ENCODE assay signal across 11 cellular contexts in genomic region chr5:94745786-94746730, GRCh38.
DNase-seq lines count a peak whose midpoint lies in the region; ATAC-seq, FAIRE-seq and TF ChIP-seq lines count a peak whose summit lies in the region.
"Had no signal": no experiment of that assay in that cellular context is flagged by ENCODE, and none has a peak within 500 bp of the region (broad histone marks: within the 10 kb centered on the region; RNA-seq: fewer than 3 reads in every experiment).

No MANE protein-coding gene starts in this region.

- no peak for FAIRE-seq in bronchial epithelial cell (lab: Jason Lieb, UNC)

- ATAC-seq in GM21367 (IDR thresholded peaks at IDR 0.05; ENCODE audit: unreplicated experiment) = peak; percentile 76
- ATAC-seq in HG03342 (IDR thresholded peaks at IDR 0.05; ENCODE audit: unreplicated experiment) = peak; percentile 69
- ATAC-seq in CD8-positive, alpha-beta T cell = no peak
- ATAC-seq: activated CD8-positive, alpha-beta memory T cell treated with anti-CD3 and anti-CD28 coated beads, Interleukin-2, amount 10 ng/mL, durations not matched to agents 7 days and 5 days had no signal

- DNase-seq in ELR (ENCODE audit: low read depth) (peak; percentile 76), bronchial epithelial cell (ENCODE audit: low read depth) (peak; percentile 93), WERI-Rb-1 (no peak), HuH-7 (ENCODE audit: low spot score) (no peak), DMS53 (lab: John Stamatoyannopoulos, UW) (no peak)
- DNase-seq in CD8-positive, alpha-beta T cell = no peak
- DNase-seq: activated CD8-positive, alpha-beta memory T cell treated with anti-CD3 and anti-CD28 coated beads, Interleukin-2, amount 10 ng/mL, durations not matched to agents 7 days and 5 days; NCI-H1092; occipital lobe had no signal

- no peaks in the 10 kb centered on the region for H3K36me3 Mint-ChIP-seq in CD8-positive, alpha-beta T cell
- H3K36me3 Mint-ChIP-seq: activated CD8-positive, alpha-beta memory T cell treated with anti-CD3 and anti-CD28 coated beads, Interleukin-2, amount 10 ng/mL, durations not matched to agents 7 days and 5 days had no signal

- no peak overlapping the region for H3K4me3 Mint-ChIP-seq in CD8-positive, alpha-beta T cell
- H3K4me3 Mint-ChIP-seq: activated CD8-positive, alpha-beta memory T cell treated with anti-CD3 and anti-CD28 coated beads, Interleukin-2, amount 10 ng/mL, durations not matched to agents 7 days and 5 days had no signal

- H3K27me3 ChIP-seq in bronchial epithelial cell (ENCODE audit: control insufficient read depth, insufficient read depth, low read length) = no peaks in the 10 kb centered on the region
- H3K27me3 ChIP-seq in WERI-Rb-1 (ENCODE audit: insufficient read depth, low read depth, severe bottlenecking) = no peaks in the 10 kb centered on the region
- H3K27me3 ChIP-seq in CD8-positive, alpha-beta T cell (ENCODE audit: insufficient read depth, low read length) = no peaks in the 10 kb centered on the region

- no peaks in the 10 kb centered on the region for H3K9me3 Mint-ChIP-seq in CD8-positive, alpha-beta T cell

- POLR2A ChIA-PET in CD8-positive, alpha-beta T cell (lab: Charles Lee) = no interaction called here

- H3K4me3 ChIP-seq in bronchial epithelial cell (ENCODE audit: low read depth, low read length) (no peak overlapping the region), WERI-Rb-1 (ENCODE audit: low read depth, low read length) (no peak overlapping the region)
- H3K4me3 ChIP-seq in CD8-positive, alpha-beta T cell (ENCODE audit: low read depth, low read length) = no peak overlapping the region

- no peaks in the 10 kb centered on the region for H3K9me3 ChIP-seq in WERI-Rb-1 (ENCODE audit: severe bottlenecking)
- H3K9me3 ChIP-seq in CD8-positive, alpha-beta T cell (ENCODE audit: low read length) = no peaks in the 10 kb centered on the region

- CTCF ChIA-PET in CD8-positive, alpha-beta T cell (lab: Charles Lee) = no interaction called here

- H3K36me3 ChIP-seq in bronchial epithelial cell (ENCODE audit: control insufficient read depth, insufficient read depth, low read length) (no peaks in the 10 kb centered on the region), WERI-Rb-1 (no peaks in the 10 kb centered on the region)
- H3K36me3 ChIP-seq in CD8-positive, alpha-beta T cell (ENCODE audit: insufficient read depth, low read length) = no peaks in the 10 kb centered on the region

- no peak overlapping the region for H3K27ac Mint-ChIP-seq in CD8-positive, alpha-beta T cell
- H3K27ac Mint-ChIP-seq: activated CD8-positive, alpha-beta memory T cell treated with anti-CD3 and anti-CD28 coated beads, Interleukin-2, amount 10 ng/mL, durations not matched to agents 7 days and 5 days had no signal

- H3K27me3 Mint-ChIP-seq in CD8-positive, alpha-beta T cell (ENCODE audit: low read depth) = peaks cover 3% of the 10 kb centered on the region

- TF ChIP-seq CTCF in bronchial epithelial cell (IDR thresholded peaks at IDR 0.05; ENCODE audit: insufficient read depth, low read length, severe bottlenecking) (no peak), WERI-Rb-1 (IDR thresholded peaks at IDR 0.05; ENCODE audit: low read depth, low read length) (no peak)
- TF ChIP-seq CTCF in CD8-positive, alpha-beta T cell (IDR thresholded peaks at IDR 0.05) = no peak

- no peaks in the 10 kb centered on the region for H3K4me1 ChIP-seq in CD8-positive, alpha-beta T cell (ENCODE audit: insufficient read depth, low read length)

- H3K4me1 Mint-ChIP-seq in CD8-positive, alpha-beta T cell (ENCODE audit: low read depth) = no peaks in the 10 kb centered on the region
- H3K4me1 Mint-ChIP-seq: activated CD8-positive, alpha-beta memory T cell treated with anti-CD3 and anti-CD28 coated beads, Interleukin-2, amount 10 ng/mL, durations not matched to agents 7 days and 5 days had no signal

- intact Hi-C loops in CD8-positive, alpha-beta T cell (cut with DNase I, micrococcal nuclease) = no loop called here

- no peak overlapping the region for H3K27ac ChIP-seq in WERI-Rb-1
- no peak overlapping the region for H3K27ac ChIP-seq in CD8-positive, alpha-beta T cell (ENCODE audit: low read depth, low read length)

Comparison
In these comparisons a context has a peak if more than half of its experiments do, and no peak if none do; other contexts are left out.
1. DNase-seq: peak in ELR (single experiment) and bronchial epithelial cell (single experiment); none in WERI-Rb-1 (single experiment), HuH-7 (single experiment), CD8-positive, alpha-beta T cell (0 of 7) and DMS53 (single experiment).